Comparison of ENCODE assay signal across 1 cellular context in genomic region chr1:200891774-200892157, GRCh38.
TF ChIP-seq lines count a peak whose summit lies in the region.

No MANE protein-coding gene starts in this region.

TF ChIP-seq in HCT116, 20 proteins besides CTCF, POLR2A, EP300 and RAD21 (continued from another document):
- TF ChIP-seq SP1 (IDR thresholded peaks at IDR 0.05; ENCODE audit: low read depth) (no peak), YY1 (IDR thresholded peaks at IDR 0.05; ENCODE audit: extremely low read depth, insufficient replicate concordance, low read depth, low read length) (no peak), SIN3A (IDR thresholded peaks at IDR 0.05; ENCODE audit: low read depth) (no peak)
